26 cellular contexts compared by ENCODE assay signal in the genomic region with DNA sequence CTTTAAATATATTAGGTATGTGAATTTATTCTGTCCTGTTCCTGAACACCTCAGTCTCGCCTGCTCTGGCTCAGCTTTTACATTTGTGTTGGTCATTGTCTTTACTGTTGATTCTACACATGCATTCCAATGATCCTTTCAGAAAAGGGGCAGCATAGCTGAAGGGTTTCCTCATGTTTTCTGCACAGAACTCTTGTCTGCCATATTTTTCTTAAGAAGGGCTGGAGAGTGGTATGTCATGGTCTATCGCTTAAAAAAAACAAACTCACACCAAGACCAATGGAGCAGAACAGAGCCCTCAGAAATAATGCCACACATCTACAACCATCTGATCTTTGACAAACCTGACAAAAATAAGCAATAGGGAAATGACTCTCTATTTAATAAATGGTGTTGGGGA.
DNase-seq lines count a peak whose midpoint lies in the region; ATAC-seq, FAIRE-seq and TF ChIP-seq lines count a peak whose summit lies in the region.
"Had no signal": no experiment of that assay in that cellular context is flagged by ENCODE, and none has a peak within 500 bp of the region (broad histone marks: within the 10 kb centered on the region; RNA-seq: fewer than 3 reads in every experiment).

No MANE protein-coding gene starts in this region.

- H3K27ac Mint-ChIP-seq in stimulated activated naive CD8-positive, alpha-beta T cell treated with anti-CD3 and anti-CD28 coated beads, Interleukin-15, amount 100 ng/mL, for 72 hours, result no peak overlapping the region
- H3K27ac Mint-ChIP-seq: CD14-positive monocyte; CD4-positive, alpha-beta memory T cell; CD4-positive, CD25-positive, alpha-beta regulatory T cell; CD8-positive, alpha-beta memory T cell had no signal

- H3K36me3 ChIP-seq in thyroid gland, result no peaks in the 10 kb centered on the region
- H3K36me3 ChIP-seq: BE2C, BLaER1 had no signal

- H3K27me3 Mint-ChIP-seq in stimulated activated naive CD8-positive, alpha-beta T cell treated with anti-CD3 and anti-CD28 coated beads, Interleukin-15, amount 100 ng/mL, for 72 hours, result no peaks in the 10 kb centered on the region
- H3K27me3 Mint-ChIP-seq: CD4-positive, CD25-positive, alpha-beta regulatory T cell; CD8-positive, alpha-beta memory T cell had no signal

- no peaks in the 10 kb centered on the region for H3K9me3 Mint-ChIP-seq in stimulated activated naive CD8-positive, alpha-beta T cell treated with anti-CD3 and anti-CD28 coated beads, Interleukin-15, amount 100 ng/mL, for 72 hours
- H3K9me3 Mint-ChIP-seq: CD4-positive, alpha-beta memory T cell; CD4-positive, CD25-positive, alpha-beta regulatory T cell; CD8-positive, alpha-beta memory T cell had no signal

- WGBS in thyroid gland, 2 donors, result 40 to 42% methylated on average over 2 of the region's 2 CpGs

- no peak overlapping the region for H3K4me3 ChIP-seq in thyroid gland (replicated peaks in 1 of 3)
- H3K4me3 ChIP-seq: BLaER1 had no signal

- H3K4me1 Mint-ChIP-seq in stimulated activated naive CD8-positive, alpha-beta T cell treated with anti-CD3 and anti-CD28 coated beads, Interleukin-15, amount 100 ng/mL, for 72 hours, result no peaks in the 10 kb centered on the region
- H3K4me1 Mint-ChIP-seq: CD14-positive monocyte; CD4-positive, alpha-beta memory T cell; CD4-positive, CD25-positive, alpha-beta regulatory T cell; CD8-positive, alpha-beta memory T cell had no signal

- no peaks in the 10 kb centered on the region for H3K4me1 ChIP-seq in thyroid gland
- H3K4me1 ChIP-seq: BE2C, BLaER1 had no signal

- no peaks in the 10 kb centered on the region for H3K27me3 ChIP-seq in thyroid gland
- H3K27me3 ChIP-seq: BE2C, BLaER1 had no signal

- TF ChIP-seq CTCF in thyroid gland (IDR thresholded peaks at IDR 0.05), result no peak

- DNase-seq in RCC 7860 (ENCODE audit: low spot score), result peak; percentile 36
- peak; percentile 67 for DNase-seq in glomerular visceral epithelial cell (ENCODE audit: extremely low spot score)
- DNase-seq in left kidney (ENCODE audit: low read depth, low spot score), result peak; percentile 48
- DNase-seq in thyroid gland, result peak; percentile 1 to 2
- DNase-seq in stimulated activated naive CD8-positive, alpha-beta T cell treated with anti-CD3 and anti-CD28 coated beads, Interleukin-15, amount 100 ng/mL, for 72 hours, result no peak
- DNase-seq in activated naive CD4-positive, alpha-beta T cell (lab: John Stamatoyannopoulos, UW), result no peak
- DNase-seq in T-helper 2 cell, result no peak
- no peak for DNase-seq in NCI-H1436 (lab: John Stamatoyannopoulos, UW)
- DNase-seq: 8988T; ACHN; BE2C; C1 segment of cervical spinal cord; Calu3; CD4-positive, alpha-beta memory T cell; CD4-positive, CD25-positive, alpha-beta regulatory T cell; CD8-positive, alpha-beta memory T cell; COR-L47; DMS79 treated with DMSO at 0.1 percent for 48 hours; GF-D8 had no signal

- no peaks in the 10 kb centered on the region for H3K9me3 ChIP-seq in thyroid gland
- H3K9me3 ChIP-seq: BE2C, BLaER1 had no signal

- no peak overlapping the region for H3K27ac ChIP-seq in thyroid gland
- H3K27ac ChIP-seq: BLaER1 had no signal

- no peak overlapping the region for H3K4me3 Mint-ChIP-seq in stimulated activated naive CD8-positive, alpha-beta T cell treated with anti-CD3 and anti-CD28 coated beads, Interleukin-15, amount 100 ng/mL, for 72 hours
- H3K4me3 Mint-ChIP-seq: CD14-positive monocyte; CD4-positive, alpha-beta memory T cell; CD4-positive, CD25-positive, alpha-beta regulatory T cell; CD8-positive, alpha-beta memory T cell had no signal

- TF ChIP-seq POLR2A in thyroid gland (IDR thresholded peaks at IDR 0.05), result no peak

- no peak for ATAC-seq in stimulated activated naive CD8-positive, alpha-beta T cell treated with anti-CD3 and anti-CD28 coated beads, Interleukin-15, amount 100 ng/mL, for 72 hours

- peak; percentile 26 for FAIRE-seq in RCC 7860 (lab: Jason Lieb, UNC)
- FAIRE-seq: A204.1, D721Med, G401.6, GM12891, GM18507 had no signal

- intact Hi-C loops in thyroid gland (cut with DNase I), result no loop called here

Comparison
In these comparisons a context has a peak if more than half of its experiments do, and no peak if none do; other contexts are left out.
1. DNase-seq: peak in RCC 7860 (single experiment), glomerular visceral epithelial cell (single experiment), left kidney (single experiment) and thyroid gland (2 of 2); none in stimulated activated naive CD8-positive, alpha-beta T cell treated with anti-CD3 and anti-CD28 coated beads, Interleukin-15, amount 100 ng/mL, for 72 hours (0 of 2), activated naive CD4-positive, alpha-beta T cell (0 of 4), T-helper 2 cell (0 of 5) and NCI-H1436 (single experiment).